Comparison of ENCODE assay signal across 1 cellular context in the genomic region with DNA sequence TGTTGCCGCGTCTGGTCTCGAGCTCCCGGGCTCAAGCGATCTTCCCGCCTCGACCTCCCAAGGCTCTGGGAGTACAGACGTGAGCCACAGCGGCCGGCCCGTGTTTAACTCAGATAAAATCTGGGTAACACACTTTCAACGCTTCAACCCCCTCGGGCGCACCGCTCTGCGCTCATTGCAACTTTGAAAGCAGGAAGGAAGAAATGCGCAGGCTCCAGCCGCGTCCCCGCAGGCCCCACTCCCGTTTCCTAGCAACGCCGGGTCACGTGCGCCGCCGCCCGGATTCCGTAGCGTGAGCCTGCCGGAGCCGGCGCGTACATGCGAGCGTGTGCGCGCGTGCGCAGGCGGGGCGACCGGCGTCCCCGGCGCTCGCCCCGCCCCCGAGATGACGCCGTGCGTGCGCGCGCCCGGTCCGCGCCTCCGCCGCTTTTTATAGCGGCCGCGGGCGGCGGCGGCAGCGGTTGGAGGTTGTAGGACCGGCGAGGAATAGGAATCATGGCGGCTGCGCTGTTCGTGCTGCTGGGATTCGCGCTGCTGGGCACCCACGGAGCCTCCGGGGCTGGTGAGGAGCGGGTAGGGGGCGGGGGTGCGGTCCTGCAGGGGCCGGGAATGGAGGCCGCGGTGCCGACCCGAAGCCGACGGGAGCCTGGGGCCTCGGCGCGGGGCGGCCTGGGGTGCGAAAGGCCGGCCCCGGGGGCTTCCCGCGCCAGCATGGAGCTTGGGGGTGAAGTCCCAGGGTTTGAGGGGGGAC.
A peak's percentile ranks its signal among the peaks of the same experiment; 100 is the strongest.
TF ChIP-seq lines count a peak whose summit lies in the region.

A gene (plus strand): TSS at position 457 of the 751 bp plus-strand sequence. CDS start 39 bp downstream, at position 496.

TF ChIP-seq in K562, 482 proteins besides CTCF, POLR2A, EP300 and RAD21 (continued from another document and continues in another):
- TF ChIP-seq, protein P1, sequence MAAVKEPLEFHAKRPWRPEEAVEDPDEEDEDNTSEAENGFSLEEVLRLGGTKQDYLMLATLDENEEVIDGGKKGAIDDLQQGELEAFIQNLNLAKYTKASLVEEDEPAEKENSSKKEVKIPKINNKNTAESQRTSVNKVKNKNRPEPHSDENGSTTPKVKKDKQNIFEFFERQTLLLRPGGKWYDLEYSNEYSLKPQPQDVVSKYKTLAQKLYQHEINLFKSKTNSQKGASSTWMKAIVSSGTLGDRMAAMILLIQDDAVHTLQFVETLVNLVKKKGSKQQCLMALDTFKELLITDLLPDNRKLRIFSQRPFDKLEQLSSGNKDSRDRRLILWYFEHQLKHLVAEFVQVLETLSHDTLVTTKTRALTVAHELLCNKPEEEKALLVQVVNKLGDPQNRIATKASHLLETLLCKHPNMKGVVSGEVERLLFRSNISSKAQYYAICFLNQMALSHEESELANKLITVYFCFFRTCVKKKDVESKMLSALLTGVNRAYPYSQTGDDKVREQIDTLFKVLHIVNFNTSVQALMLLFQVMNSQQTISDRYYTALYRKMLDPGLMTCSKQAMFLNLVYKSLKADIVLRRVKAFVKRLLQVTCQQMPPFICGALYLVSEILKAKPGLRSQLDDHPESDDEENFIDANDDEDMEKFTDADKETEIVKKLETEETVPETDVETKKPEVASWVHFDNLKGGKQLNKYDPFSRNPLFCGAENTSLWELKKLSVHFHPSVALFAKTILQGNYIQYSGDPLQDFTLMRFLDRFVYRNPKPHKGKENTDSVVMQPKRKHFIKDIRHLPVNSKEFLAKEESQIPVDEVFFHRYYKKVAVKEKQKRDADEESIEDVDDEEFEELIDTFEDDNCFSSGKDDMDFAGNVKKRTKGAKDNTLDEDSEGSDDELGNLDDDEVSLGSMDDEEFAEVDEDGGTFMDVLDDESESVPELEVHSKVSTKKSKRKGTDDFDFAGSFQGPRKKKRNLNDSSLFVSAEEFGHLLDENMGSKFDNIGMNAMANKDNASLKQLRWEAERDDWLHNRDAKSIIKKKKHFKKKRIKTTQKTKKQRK (IDR thresholded peaks at IDR 0.05; ENCODE audit: borderline replicate concordance, low read depth, low read length) = no peak
- TF ChIP-seq GTF2F1 (IDR thresholded peaks at IDR 0.05; ENCODE audit: low read depth, low read length) = peak; percentile 60; the same call in 1 of the 2 replicates
- no peak for TF ChIP-seq KAT8 (IDR thresholded peaks at IDR 0.05; ENCODE audit: low read depth)
- TF ChIP-seq TCF3 (CRISPR knock-in tag; IDR thresholded peaks at IDR 0.05) = peak; percentile 44
- TF ChIP-seq, protein P2, sequence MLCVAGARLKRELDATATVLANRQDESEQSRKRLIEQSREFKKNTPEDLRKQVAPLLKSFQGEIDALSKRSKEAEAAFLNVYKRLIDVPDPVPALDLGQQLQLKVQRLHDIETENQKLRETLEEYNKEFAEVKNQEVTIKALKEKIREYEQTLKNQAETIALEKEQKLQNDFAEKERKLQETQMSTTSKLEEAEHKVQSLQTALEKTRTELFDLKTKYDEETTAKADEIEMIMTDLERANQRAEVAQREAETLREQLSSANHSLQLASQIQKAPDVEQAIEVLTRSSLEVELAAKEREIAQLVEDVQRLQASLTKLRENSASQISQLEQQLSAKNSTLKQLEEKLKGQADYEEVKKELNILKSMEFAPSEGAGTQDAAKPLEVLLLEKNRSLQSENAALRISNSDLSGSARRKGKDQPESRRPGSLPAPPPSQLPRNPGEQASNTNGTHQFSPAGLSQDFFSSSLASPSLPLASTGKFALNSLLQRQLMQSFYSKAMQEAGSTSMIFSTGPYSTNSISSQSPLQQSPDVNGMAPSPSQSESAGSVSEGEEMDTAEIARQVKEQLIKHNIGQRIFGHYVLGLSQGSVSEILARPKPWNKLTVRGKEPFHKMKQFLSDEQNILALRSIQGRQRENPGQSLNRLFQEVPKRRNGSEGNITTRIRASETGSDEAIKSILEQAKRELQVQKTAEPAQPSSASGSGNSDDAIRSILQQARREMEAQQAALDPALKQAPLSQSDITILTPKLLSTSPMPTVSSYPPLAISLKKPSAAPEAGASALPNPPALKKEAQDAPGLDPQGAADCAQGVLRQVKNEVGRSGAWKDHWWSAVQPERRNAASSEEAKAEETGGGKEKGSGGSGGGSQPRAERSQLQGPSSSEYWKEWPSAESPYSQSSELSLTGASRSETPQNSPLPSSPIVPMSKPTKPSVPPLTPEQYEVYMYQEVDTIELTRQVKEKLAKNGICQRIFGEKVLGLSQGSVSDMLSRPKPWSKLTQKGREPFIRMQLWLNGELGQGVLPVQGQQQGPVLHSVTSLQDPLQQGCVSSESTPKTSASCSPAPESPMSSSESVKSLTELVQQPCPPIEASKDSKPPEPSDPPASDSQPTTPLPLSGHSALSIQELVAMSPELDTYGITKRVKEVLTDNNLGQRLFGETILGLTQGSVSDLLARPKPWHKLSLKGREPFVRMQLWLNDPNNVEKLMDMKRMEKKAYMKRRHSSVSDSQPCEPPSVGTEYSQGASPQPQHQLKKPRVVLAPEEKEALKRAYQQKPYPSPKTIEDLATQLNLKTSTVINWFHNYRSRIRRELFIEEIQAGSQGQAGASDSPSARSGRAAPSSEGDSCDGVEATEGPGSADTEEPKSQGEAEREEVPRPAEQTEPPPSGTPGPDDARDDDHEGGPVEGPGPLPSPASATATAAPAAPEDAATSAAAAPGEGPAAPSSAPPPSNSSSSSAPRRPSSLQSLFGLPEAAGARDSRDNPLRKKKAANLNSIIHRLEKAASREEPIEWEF (CRISPR knock-in tag; IDR thresholded peaks at IDR 0.05) = no peak
- no peak for TF ChIP-seq TAF9B (IDR thresholded peaks at IDR 0.05; ENCODE audit: partially characterized antibody)
- no peak for TF ChIP-seq SREBF1 (IDR thresholded peaks at IDR 0.05; ENCODE audit: borderline replicate concordance, low read depth, low read length)
- TF ChIP-seq, protein P3, sequence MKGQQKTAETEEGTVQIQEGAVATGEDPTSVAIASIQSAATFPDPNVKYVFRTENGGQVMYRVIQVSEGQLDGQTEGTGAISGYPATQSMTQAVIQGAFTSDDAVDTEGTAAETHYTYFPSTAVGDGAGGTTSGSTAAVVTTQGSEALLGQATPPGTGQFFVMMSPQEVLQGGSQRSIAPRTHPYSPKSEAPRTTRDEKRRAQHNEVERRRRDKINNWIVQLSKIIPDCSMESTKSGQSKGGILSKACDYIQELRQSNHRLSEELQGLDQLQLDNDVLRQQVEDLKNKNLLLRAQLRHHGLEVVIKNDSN (CRISPR knock-in tag; IDR thresholded peaks at IDR 0.05) = peak; percentile 97
- peak; percentile 95 for TF ChIP-seq TOE1 (IDR thresholded peaks at IDR 0.05; ENCODE audit: borderline replicate concordance)
- TF ChIP-seq TOE1 (CRISPR knock-in tag; IDR thresholded peaks at IDR 0.05; ENCODE audit: borderline replicate concordance, low read depth) = no peak
- TF ChIP-seq BCOR (IDR thresholded peaks at IDR 0.05) = peak; percentile 49; the same call in 1 of the 2 replicates
- no peak for TF ChIP-seq PURB (CRISPR knock-in tag; IDR thresholded peaks at IDR 0.05; ENCODE audit: low read depth)
- peak; percentile 90 for TF ChIP-seq CREM (IDR thresholded peaks at IDR 0.05; ENCODE audit: low read depth)
- no peak for TF ChIP-seq ZNF121 (CRISPR knock-in tag; conservative IDR thresholded peaks at IDR 0.05)
- TF ChIP-seq NFE2 (IDR thresholded peaks at IDR 0.05; ENCODE audit: low read depth) = no peak
- TF ChIP-seq, protein P4, sequence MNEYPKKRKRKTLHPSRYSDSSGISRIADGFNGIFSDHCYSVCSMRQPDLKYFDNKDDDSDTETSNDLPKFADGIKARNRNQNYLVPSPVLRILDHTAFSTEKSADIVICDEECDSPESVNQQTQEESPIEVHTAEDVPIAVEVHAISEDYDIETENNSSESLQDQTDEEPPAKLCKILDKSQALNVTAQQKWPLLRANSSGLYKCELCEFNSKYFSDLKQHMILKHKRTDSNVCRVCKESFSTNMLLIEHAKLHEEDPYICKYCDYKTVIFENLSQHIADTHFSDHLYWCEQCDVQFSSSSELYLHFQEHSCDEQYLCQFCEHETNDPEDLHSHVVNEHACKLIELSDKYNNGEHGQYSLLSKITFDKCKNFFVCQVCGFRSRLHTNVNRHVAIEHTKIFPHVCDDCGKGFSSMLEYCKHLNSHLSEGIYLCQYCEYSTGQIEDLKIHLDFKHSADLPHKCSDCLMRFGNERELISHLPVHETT (CRISPR knock-in tag; conservative IDR thresholded peaks at IDR 0.05 in 1 of 2, IDR thresholded peaks at IDR 0.05 in 1 of 2) = peak in 1 of 2 experiments; percentile 90; a peak in 2 of 4 replicates
- TF ChIP-seq NR4A1 (CRISPR knock-in tag; IDR thresholded peaks at IDR 0.05) = no peak
- peak; percentile 65; the same call in 1 of the 2 replicates for TF ChIP-seq NR4A1 (tag; IDR thresholded peaks at IDR 0.05)
- no peak for TF ChIP-seq NCOA4 (IDR thresholded peaks at IDR 0.05; ENCODE audit: partially characterized antibody)
- TF ChIP-seq KLF6 (CRISPR knock-in tag; IDR thresholded peaks at IDR 0.05; ENCODE audit: borderline replicate concordance) = peak; percentile 28; the same call in 1 of the 2 replicates
- TF ChIP-seq, protein P5, sequence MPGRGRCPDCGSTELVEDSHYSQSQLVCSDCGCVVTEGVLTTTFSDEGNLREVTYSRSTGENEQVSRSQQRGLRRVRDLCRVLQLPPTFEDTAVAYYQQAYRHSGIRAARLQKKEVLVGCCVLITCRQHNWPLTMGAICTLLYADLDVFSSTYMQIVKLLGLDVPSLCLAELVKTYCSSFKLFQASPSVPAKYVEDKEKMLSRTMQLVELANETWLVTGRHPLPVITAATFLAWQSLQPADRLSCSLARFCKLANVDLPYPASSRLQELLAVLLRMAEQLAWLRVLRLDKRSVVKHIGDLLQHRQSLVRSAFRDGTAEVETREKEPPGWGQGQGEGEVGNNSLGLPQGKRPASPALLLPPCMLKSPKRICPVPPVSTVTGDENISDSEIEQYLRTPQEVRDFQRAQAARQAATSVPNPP (IDR thresholded peaks at IDR 0.05; ENCODE audit: borderline replicate concordance, insufficient read depth, insufficient read length) = no peak
- TF ChIP-seq DDX20 (tag; IDR thresholded peaks at IDR 0.05; ENCODE audit: low read depth) = no peak
- TF ChIP-seq, protein P6, sequence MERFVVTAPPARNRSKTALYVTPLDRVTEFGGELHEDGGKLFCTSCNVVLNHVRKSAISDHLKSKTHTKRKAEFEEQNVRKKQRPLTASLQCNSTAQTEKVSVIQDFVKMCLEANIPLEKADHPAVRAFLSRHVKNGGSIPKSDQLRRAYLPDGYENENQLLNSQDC (CRISPR knock-in tag; IDR thresholded peaks at IDR 0.05) = peak; percentile 90
- TF ChIP-seq NFXL1 (CRISPR knock-in tag; IDR thresholded peaks at IDR 0.05) = no peak
- TF ChIP-seq RUNX1 (IDR thresholded peaks at IDR 0.05; ENCODE audit: low read depth) = no peak
- TF ChIP-seq, protein P7, sequence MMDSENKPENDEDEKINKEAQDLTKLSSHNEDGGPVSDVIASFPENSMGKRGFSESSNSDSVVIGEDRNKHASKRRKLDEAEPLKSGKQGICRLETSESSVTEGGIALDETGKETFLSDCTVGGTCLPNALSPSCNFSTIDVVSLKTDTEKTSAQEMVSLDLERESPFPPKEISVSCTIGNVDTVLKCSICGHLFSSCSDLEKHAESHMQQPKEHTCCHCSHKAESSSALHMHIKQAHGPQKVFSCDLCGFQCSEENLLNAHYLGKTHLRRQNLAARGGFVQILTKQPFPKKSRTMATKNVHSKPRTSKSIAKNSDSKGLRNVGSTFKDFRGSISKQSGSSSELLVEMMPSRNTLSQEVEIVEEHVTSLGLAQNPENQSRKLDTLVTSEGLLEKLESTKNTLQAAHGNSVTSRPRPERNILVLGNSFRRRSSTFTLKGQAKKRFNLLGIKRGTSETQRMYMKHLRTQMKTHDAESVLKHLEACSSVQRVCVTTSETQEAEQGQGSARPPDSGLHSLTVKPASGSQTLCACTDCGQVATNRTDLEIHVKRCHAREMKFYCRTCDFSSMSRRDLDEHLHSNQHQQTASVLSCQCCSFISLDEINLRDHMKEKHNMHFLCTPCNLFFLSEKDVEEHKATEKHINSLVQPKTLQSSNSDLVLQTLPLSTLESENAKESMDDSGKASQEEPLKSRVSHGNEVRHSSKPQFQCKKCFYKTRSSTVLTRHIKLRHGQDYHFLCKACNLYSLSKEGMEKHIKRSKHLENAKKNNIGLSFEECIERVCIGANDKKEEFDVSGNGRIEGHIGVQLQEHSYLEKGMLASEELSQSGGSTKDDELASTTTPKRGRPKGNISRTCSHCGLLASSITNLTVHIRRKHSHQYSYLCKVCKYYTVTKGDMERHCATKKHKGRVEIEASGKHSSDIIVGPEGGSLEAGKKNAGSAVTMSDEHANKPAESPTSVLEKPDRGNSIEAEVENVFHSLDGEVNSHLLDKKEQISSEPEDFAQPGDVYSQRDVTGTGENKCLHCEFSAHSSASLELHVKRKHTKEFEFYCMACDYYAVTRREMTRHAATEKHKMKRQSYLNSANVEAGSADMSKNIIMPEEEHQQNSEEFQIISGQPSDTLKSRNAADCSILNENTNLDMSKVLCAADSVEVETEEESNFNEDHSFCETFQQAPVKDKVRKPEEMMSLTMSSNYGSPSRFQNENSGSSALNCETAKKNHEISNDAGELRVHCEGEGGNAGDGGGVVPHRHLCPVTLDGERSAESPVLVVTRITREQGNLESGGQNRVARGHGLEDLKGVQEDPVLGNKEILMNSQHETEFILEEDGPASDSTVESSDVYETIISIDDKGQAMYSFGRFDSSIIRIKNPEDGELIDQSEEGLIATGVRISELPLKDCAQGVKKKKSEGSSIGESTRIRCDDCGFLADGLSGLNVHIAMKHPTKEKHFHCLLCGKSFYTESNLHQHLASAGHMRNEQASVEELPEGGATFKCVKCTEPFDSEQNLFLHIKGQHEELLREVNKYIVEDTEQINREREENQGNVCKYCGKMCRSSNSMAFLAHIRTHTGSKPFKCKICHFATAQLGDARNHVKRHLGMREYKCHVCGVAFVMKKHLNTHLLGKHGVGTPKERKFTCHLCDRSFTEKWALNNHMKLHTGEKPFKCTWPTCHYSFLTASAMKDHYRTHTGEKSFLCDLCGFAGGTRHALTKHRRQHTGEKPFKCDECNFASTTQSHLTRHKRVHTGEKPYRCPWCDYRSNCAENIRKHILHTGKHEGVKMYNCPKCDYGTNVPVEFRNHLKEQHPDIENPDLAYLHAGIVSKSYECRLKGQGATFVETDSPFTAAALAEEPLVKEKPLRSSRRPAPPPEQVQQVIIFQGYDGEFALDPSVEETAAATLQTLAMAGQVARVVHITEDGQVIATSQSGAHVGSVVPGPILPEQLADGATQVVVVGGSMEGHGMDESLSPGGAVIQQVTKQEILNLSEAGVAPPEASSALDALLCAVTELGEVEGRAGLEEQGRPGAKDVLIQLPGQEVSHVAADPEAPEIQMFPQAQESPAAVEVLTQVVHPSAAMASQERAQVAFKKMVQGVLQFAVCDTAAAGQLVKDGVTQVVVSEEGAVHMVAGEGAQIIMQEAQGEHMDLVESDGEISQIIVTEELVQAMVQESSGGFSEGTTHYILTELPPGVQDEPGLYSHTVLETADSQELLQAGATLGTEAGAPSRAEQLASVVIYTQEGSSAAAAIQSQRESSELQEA (IDR thresholded peaks at IDR 0.05; ENCODE audit: low read depth) = peak; percentile 79
